Comparison of ENCODE assay signal across 8 cellular contexts in genomic region chr19:530133-531008, GRCh38. TPM values are rescaled to one million over a fixed set of nuclear protein-coding genes. Genes with fewer than 3 reads are reported as not detected.
DNase-seq lines count a peak whose midpoint lies in the region; ATAC-seq, FAIRE-seq and TF ChIP-seq lines count a peak whose summit lies in the region.

No MANE protein-coding gene starts in this region.

- DNase-seq in activated CD8-positive, alpha-beta memory T cell treated with anti-CD3 and anti-CD28 coated beads, Interleukin-2, amount 10 ng/mL, durations not matched to agents 7 days and 5 days, result no peak
- DNase-seq in activated CD8-positive, alpha-beta memory T cell treated with anti-CD3 and anti-CD28 coated beads, Interleukin-2, amount 50 U/mL, for 4 hours, result no peak
- no peak for DNase-seq in astrocyte (ENCODE audit: low read depth)
- DNase-seq in HepG2 (ENCODE audit: low spot score), result no peak
- no peak for DNase-seq in thoracic aorta (ENCODE audit: low spot score)
- no peak for DNase-seq in GM20000 (ENCODE audit: low spot score)
- no peak for DNase-seq in urothelium cell line (ENCODE audit: low spot score)

- H3K4me2 ChIP-seq in astrocyte (ENCODE audit: low read length), result peak overlapping the region; percentile 88
- peak overlapping the region; percentile 76 for H3K4me2 ChIP-seq in HepG2 (ENCODE audit: low read depth, low read length)

- H3K27ac Mint-ChIP-seq in activated CD8-positive, alpha-beta memory T cell treated with anti-CD3 and anti-CD28 coated beads, Interleukin-2, amount 10 ng/mL, durations not matched to agents 7 days and 5 days, result peak overlapping the region; percentile 83
- peak overlapping the region; percentile 66 for H3K27ac Mint-ChIP-seq in astrocyte (ENCODE audit: unreplicated experiment)

- POLR2A ChIA-PET in HepG2 (lab: Yijun Ruan, JAX), result interaction anchor here (0.8 to 3.7 kb wide), 17 partner anchors 9 to 222 kb away, joined by 3 to 33 read pairs (median 5); partner anchors contain the start of genes BSG, POLRMT and TPGS1

- H3K36me3 ChIP-seq in astrocyte (ENCODE audit: insufficient read depth, low read length), result no peaks in the 10 kb centered on the region
- H3K36me3 ChIP-seq in HepG2 (replicated peaks in 1 of 2; ENCODE audit: control insufficient read depth in 1 of 2, insufficient read depth in 2 of 2, low read length in 2 of 2), result peaks cover 2 to 4% of the 10 kb centered on the region in 2 experiments; a peak in 3 of 5 replicates
- H3K36me3 ChIP-seq in thoracic aorta, result peaks cover 1% of the 10 kb centered on the region

- in situ Hi-C loops in HepG2 (cut with HindIII; ENCODE audit: extremely low pct_ligation_motif_present, low pct_unique_long_range_greater_than_20kb), result no loop called here

- H3K27me3 Mint-ChIP-seq in activated CD8-positive, alpha-beta memory T cell treated with anti-CD3 and anti-CD28 coated beads, Interleukin-2, amount 10 ng/mL, durations not matched to agents 7 days and 5 days, result peaks cover 3% of the 10 kb centered on the region
- peaks cover 3% of the 10 kb centered on the region for H3K27me3 Mint-ChIP-seq in astrocyte (ENCODE audit: low read depth, unreplicated experiment)

- H3K9ac ChIP-seq in astrocyte (ENCODE audit: low read length) (peak overlapping the region; percentile 85), HepG2 (ENCODE audit: insufficient read depth, low read depth, low read length) (peak overlapping the region; percentile 83)

- H3K27ac ChIP-seq in astrocyte (ENCODE audit: low read depth, low read length) (no peak overlapping the region), HepG2 (ENCODE audit: extremely low read length, insufficient read depth, low read length) (peak overlapping the region; percentile 94), thoracic aorta (peak overlapping the region in 1 of 2 donors; percentile 93)

- H3K9me3 ChIP-seq in astrocyte (ENCODE audit: insufficient read depth, low read depth, low read length), result no peaks in the 10 kb centered on the region
- H3K9me3 ChIP-seq in HepG2 (ENCODE audit: low read length), result no peaks in the 10 kb centered on the region
- H3K9me3 ChIP-seq in thoracic aorta, result no peaks in the 10 kb centered on the region

- FAIRE-seq in astrocyte (lab: Jason Lieb, UNC), result no peak
- no peak for FAIRE-seq in HepG2 (lab: Jason Lieb, UNC)
- FAIRE-seq in urothelium cell line (lab: Jason Lieb, UNC), result no peak

- TF ChIP-seq RAD21 in HepG2 (CRISPR knock-in tag; IDR thresholded peaks at IDR 0.05), result no peak; the same call in 1 of the 2 replicates

- H4K20me1 ChIP-seq in astrocyte (ENCODE audit: insufficient read depth, low read length), result peaks cover 35% of the 10 kb centered on the region
- H4K20me1 ChIP-seq in HepG2 (ENCODE audit: insufficient read depth, low read length), result peaks cover 20% of the 10 kb centered on the region; the same call in 1 of the 2 replicates

- H3K27me3 ChIP-seq in astrocyte (ENCODE audit: insufficient read depth, low read length) (no peaks in the 10 kb centered on the region), HepG2 (ENCODE audit: control insufficient read depth in 1 of 2, insufficient read depth in 2 of 2, low read length in 2 of 2) (no peaks in the 10 kb centered on the region), thoracic aorta (replicated peaks; ENCODE audit: insufficient read depth) (no peaks in the 10 kb centered on the region)

- CTCF ChIA-PET in activated CD8-positive, alpha-beta memory T cell treated with anti-CD3 and anti-CD28 coated beads, Interleukin-2, amount 10 ng/mL, durations not matched to agents 7 days and 5 days (lab: Charles Lee), result interaction anchor here (1.4 to 8.5 kb wide), 7 partner anchors 11 to 240 kb away, joined by 3 to 94 read pairs (median 14); partner anchors contain the start of genes GZMM and TPGS1
- CTCF ChIA-PET in HepG2 (lab: Yijun Ruan, JAX; ENCODE audit: low intra/inter-chr PET ratio, low total read pairs), result interaction anchor here (0.6 kb wide), 1 partner anchor 50 kb away, joined by 3 read pairs; no protein-coding TSS in a partner anchor

- no peak for TF ChIP-seq CTCF in astrocyte (IDR thresholded peaks at IDR 0.05; ENCODE audit: insufficient read depth, low read depth, low read length)
- no peak for TF ChIP-seq CTCF in HepG2 (CRISPR knock-in tag; IDR thresholded peaks at IDR 0.05)
- TF ChIP-seq CTCF in thoracic aorta (IDR thresholded peaks at IDR 0.05), result no peak
- no peak for TF ChIP-seq CTCF in GM20000 (IDR thresholded peaks at IDR 0.05; ENCODE audit: extremely low read depth, missing control alignments)

- no peaks in the 10 kb centered on the region for H3K36me3 Mint-ChIP-seq in activated CD8-positive, alpha-beta memory T cell treated with anti-CD3 and anti-CD28 coated beads, Interleukin-2, amount 10 ng/mL, durations not matched to agents 7 days and 5 days
- peaks cover 3% of the 10 kb centered on the region for H3K36me3 Mint-ChIP-seq in astrocyte (ENCODE audit: low read depth, unreplicated experiment)

- intact Hi-C loops in HepG2 (cut with micrococcal nuclease; ENCODE audit: unreplicated experiment), result no loop called here

- peak overlapping the region; percentile 76 for H3K4me3 ChIP-seq in astrocyte (ENCODE audit: insufficient read depth, low read depth, low read length)
- peak overlapping the region; percentile 63 to 95 (median 87) for H3K4me3 ChIP-seq in HepG2 (replicated peaks in 1 of 3; ENCODE audit: insufficient read depth in 1 of 3, low read depth in 2 of 3, low read length in 3 of 3)
- peak overlapping the region; percentile 99 for H3K4me3 ChIP-seq in thoracic aorta

- H3K4me1 ChIP-seq in astrocyte (ENCODE audit: insufficient read depth, low read length), result peaks cover 26% of the 10 kb centered on the region
- H3K4me1 ChIP-seq in HepG2 (ENCODE audit: insufficient read depth, low read length), result peaks cover 60% of the 10 kb centered on the region
- H3K4me1 ChIP-seq in thoracic aorta (ENCODE audit: control insufficient read depth in 1 of 2, low read depth in 2 of 2), result peaks cover 13 to 30% of the 10 kb centered on the region in 2 donors

- no peaks in the 10 kb centered on the region for H3K9me3 Mint-ChIP-seq in activated CD8-positive, alpha-beta memory T cell treated with anti-CD3 and anti-CD28 coated beads, Interleukin-2, amount 10 ng/mL, durations not matched to agents 7 days and 5 days (ENCODE audit: low read depth)
- no peaks in the 10 kb centered on the region for H3K9me3 Mint-ChIP-seq in astrocyte (ENCODE audit: unreplicated experiment)

- peaks cover 18% of the 10 kb centered on the region for H3K4me1 Mint-ChIP-seq in activated CD8-positive, alpha-beta memory T cell treated with anti-CD3 and anti-CD28 coated beads, Interleukin-2, amount 10 ng/mL, durations not matched to agents 7 days and 5 days
- H3K4me1 Mint-ChIP-seq in astrocyte (ENCODE audit: low read depth, unreplicated experiment), result peaks cover 11% of the 10 kb centered on the region

- H2AFZ ChIP-seq in astrocyte (ENCODE audit: low read depth, low read length), result peak overlapping the region; percentile 93
- no peak overlapping the region for H2AFZ ChIP-seq in HepG2 (ENCODE audit: low read length)

- no peak for TF ChIP-seq EP300 in HepG2 (IDR thresholded peaks at IDR 0.05; ENCODE audit: low read depth in 2 of 2, low read length in 2 of 2)
- no peak for TF ChIP-seq EP300 in HepG2 (CRISPR knock-in tag; IDR thresholded peaks at IDR 0.05; ENCODE audit: borderline replicate concordance)

- BruUV-seq in HepG2 (replicated peaks; lab: Mats Ljungman, UMichigan), result TSS peak; percentile 91

- peak; percentile 75 to 78; a peak in 2 of 4 replicates for TF ChIP-seq POLR2A in HepG2 (IDR thresholded peaks at IDR 0.05; ENCODE audit: insufficient read depth in 1 of 2, low read depth in 2 of 2, low read length in 2 of 2)

- H3K79me2 ChIP-seq in astrocyte (ENCODE audit: insufficient read depth, low read length) (peaks cover 37% of the 10 kb centered on the region), HepG2 (ENCODE audit: insufficient read depth, low read length) (peaks cover 33% of the 10 kb centered on the region)

- WGBS in HepG2 (ENCODE audit: low lambda C conversion rate), result 62% methylated on average over 35 of the region's 38 CpGs

- ATAC-seq in activated CD8-positive, alpha-beta memory T cell treated with anti-CD3 and anti-CD28 coated beads, Interleukin-2, amount 10 ng/mL, durations not matched to agents 7 days and 5 days, result no peak
- ATAC-seq in HepG2 (no peak), thoracic aorta (ENCODE audit: insufficient number of reproducible peaks, low FRiP score, low read depth) (no peak), HG03342 (IDR thresholded peaks at IDR 0.05; ENCODE audit: unreplicated experiment) (no peak)

- H3K4me3 Mint-ChIP-seq in activated CD8-positive, alpha-beta memory T cell treated with anti-CD3 and anti-CD28 coated beads, Interleukin-2, amount 10 ng/mL, durations not matched to agents 7 days and 5 days, result peak overlapping the region; percentile 77
- H3K4me3 Mint-ChIP-seq in astrocyte (ENCODE audit: unreplicated experiment), result peak overlapping the region; percentile 85

RNA-seq across cellular contexts. Expression of gene CDC34, which starts 1.2 kb away (rescaled TPM):
- 10 to 100 TPM; 58.3 to 58.9 TPM for total RNA-seq in activated CD8-positive, alpha-beta memory T cell treated with anti-CD3 and anti-CD28 coated beads, Interleukin-2, amount 10 ng/mL, durations not matched to agents 7 days and 5 days
- total RNA-seq in astrocyte, result 190 and 192 TPM in 2 replicates
- total RNA-seq in HepG2 (2016; rRNA removed; fragmentation: Illumina TruSeq; extraction: Trizol), result 119 and 138 TPM in 2 replicates
- total RNA-seq in HepG2 (2016; cell fraction: cytosol; rRNA removed; fragmentation: Illumina TruSeq; extraction: Trizol; ENCODE audit: low read depth), result 181 and 194 TPM in 2 replicates
- 104 and 144 TPM in 2 replicates for total RNA-seq in HepG2 (2016; cell fraction: insoluble cytoplasmic fraction; rRNA removed; fragmentation: Illumina TruSeq; extraction: Trizol)
- 198 and 240 TPM in 2 replicates for total RNA-seq in HepG2 (2016; cell fraction: membrane; rRNA removed; fragmentation: Illumina TruSeq; extraction: Trizol)
- 59.6 and 65.5 TPM in 2 replicates for total RNA-seq in HepG2 (2016; cell fraction: nucleus; rRNA removed; fragmentation: Illumina TruSeq; extraction: Trizol)
- polyA plus RNA-seq in HepG2 (2011; rRNA removed), result 140 and 150 TPM in 2 replicates
- 102 and 147 TPM in 2 replicates for polyA plus RNA-seq in HepG2 (2011; cell fraction: cytosol; rRNA removed)
- 121 and 122 TPM in 2 replicates for polyA plus RNA-seq in HepG2 (2011; cell fraction: nucleus; rRNA removed)
- 90.8 and 101 TPM in 2 replicates for polyA plus RNA-seq in HepG2 (2012)
- 157 and 191 TPM in 2 replicates for polyA plus RNA-seq in HepG2 (2016; cell fraction: cytosol; fragmentation: Illumina TruSeq; extraction: Trizol; ENCODE audit: low read depth)
- 118 and 140 TPM in 2 replicates for polyA plus RNA-seq in HepG2 (2016; cell fraction: insoluble cytoplasmic fraction; fragmentation: Illumina TruSeq; extraction: Trizol; ENCODE audit: low read depth)
- polyA plus RNA-seq in HepG2 (2016; cell fraction: membrane; fragmentation: Illumina TruSeq; extraction: Trizol; ENCODE audit: low read depth), result 153 and 184 TPM in 2 replicates
- polyA plus RNA-seq in HepG2 (2016; cell fraction: nucleus; fragmentation: Illumina TruSeq; extraction: Trizol; ENCODE audit: insufficient read depth, low read depth), result 130 and 138 TPM in 2 replicates
- 60.5 and 88.3 TPM in 2 replicates for polyA minus RNA-seq in HepG2 (2011; rRNA and poly(A)+ RNA removed; ENCODE audit: low replicate concordance)
- polyA minus RNA-seq in HepG2 (2011; cell fraction: cytosol; rRNA and poly(A)+ RNA removed), result 42.1 and 46.2 TPM in 2 replicates
- polyA minus RNA-seq in HepG2 (2011; cell fraction: nucleus; rRNA and poly(A)+ RNA removed), result 19.1 and 22.1 TPM in 2 replicates
- total RNA-seq in thoracic aorta, result 10 to 100 TPM; 40.2 to 86.2 TPM

RNA-seq across cellular contexts. Expression of gene GZMM, which starts 13.5 kb away (rescaled TPM):
- total RNA-seq in activated CD8-positive, alpha-beta memory T cell treated with anti-CD3 and anti-CD28 coated beads, Interleukin-2, amount 10 ng/mL, durations not matched to agents 7 days and 5 days, result 10 to 100 TPM; 46.9 to 76.3 TPM
- 0.70 and 0.75 TPM in 2 replicates for total RNA-seq in astrocyte
- total RNA-seq in HepG2 (2016; rRNA removed; fragmentation: Illumina TruSeq; extraction: Trizol), result not detected in 2 replicates
- not detected in 2 replicates for total RNA-seq in HepG2 (2016; cell fraction: cytosol; rRNA removed; fragmentation: Illumina TruSeq; extraction: Trizol; ENCODE audit: low read depth)
- not detected in 2 replicates for total RNA-seq in HepG2 (2016; cell fraction: insoluble cytoplasmic fraction; rRNA removed; fragmentation: Illumina TruSeq; extraction: Trizol)
- total RNA-seq in HepG2 (2016; cell fraction: membrane; rRNA removed; fragmentation: Illumina TruSeq; extraction: Trizol), result not detected in 2 replicates
- total RNA-seq in HepG2 (2016; cell fraction: nucleus; rRNA removed; fragmentation: Illumina TruSeq; extraction: Trizol), result not detected in 2 replicates
- polyA plus RNA-seq in HepG2 (2011; rRNA removed), result 0.07 TPM in 1 of 2 replicates, not detected in the other
- 0.13 TPM in 1 of 2 replicates, not detected in the other for polyA plus RNA-seq in HepG2 (2011; cell fraction: cytosol; rRNA removed)
- 0.50 and 0.71 TPM in 2 replicates for polyA plus RNA-seq in HepG2 (2011; cell fraction: nucleus; rRNA removed)
- polyA plus RNA-seq in HepG2 (2012), result 0.16 TPM in 1 of 2 replicates, not detected in the other
- not detected in 2 replicates for polyA plus RNA-seq in HepG2 (2016; cell fraction: cytosol; fragmentation: Illumina TruSeq; extraction: Trizol; ENCODE audit: low read depth)
- not detected in 2 replicates for polyA plus RNA-seq in HepG2 (2016; cell fraction: insoluble cytoplasmic fraction; fragmentation: Illumina TruSeq; extraction: Trizol; ENCODE audit: low read depth)
- not detected in 2 replicates for polyA plus RNA-seq in HepG2 (2016; cell fraction: membrane; fragmentation: Illumina TruSeq; extraction: Trizol; ENCODE audit: low read depth)
- polyA plus RNA-seq in HepG2 (2016; cell fraction: nucleus; fragmentation: Illumina TruSeq; extraction: Trizol; ENCODE audit: insufficient read depth, low read depth), result not detected in 2 replicates
- not detected in 2 replicates for polyA minus RNA-seq in HepG2 (2011; rRNA and poly(A)+ RNA removed; ENCODE audit: low replicate concordance)
- polyA minus RNA-seq in HepG2 (2011; cell fraction: cytosol; rRNA and poly(A)+ RNA removed), result not detected in 2 replicates
- polyA minus RNA-seq in HepG2 (2011; cell fraction: nucleus; rRNA and poly(A)+ RNA removed), result not detected in 2 replicates
- total RNA-seq in thoracic aorta, result under 1 TPM in 1 of 2 donors, not detected in 1; 0.54 TPM

RNA-seq across cellular contexts. Expression of gene TPGS1, which starts 23.1 kb away (rescaled TPM):
- total RNA-seq in activated CD8-positive, alpha-beta memory T cell treated with anti-CD3 and anti-CD28 coated beads, Interleukin-2, amount 10 ng/mL, durations not matched to agents 7 days and 5 days, result 10 to 100 TPM; 19.4 to 21.6 TPM
- total RNA-seq in astrocyte (17.9 and 20.4 TPM in 2 replicates), HepG2 (2016; rRNA removed; fragmentation: Illumina TruSeq; extraction: Trizol) (4.2 and 6.2 TPM in 2 replicates), thoracic aorta (10 to 100 TPM; 34.1 to 94.1 TPM)
- total RNA-seq in HepG2 (2016; cell fraction: cytosol; rRNA removed; fragmentation: Illumina TruSeq; extraction: Trizol; ENCODE audit: low read depth), result 4.1 and 5.0 TPM in 2 replicates
- total RNA-seq in HepG2 (2016; cell fraction: insoluble cytoplasmic fraction; rRNA removed; fragmentation: Illumina TruSeq; extraction: Trizol), result 3.9 and 5.0 TPM in 2 replicates
- total RNA-seq in HepG2 (2016; cell fraction: membrane; rRNA removed; fragmentation: Illumina TruSeq; extraction: Trizol), result 4.2 and 4.9 TPM in 2 replicates
- 2.4 and 3.4 TPM in 2 replicates for total RNA-seq in HepG2 (2016; cell fraction: nucleus; rRNA removed; fragmentation: Illumina TruSeq; extraction: Trizol)
- polyA plus RNA-seq in HepG2 (2011; rRNA removed), result 1.1 and 2.0 TPM in 2 replicates
- polyA plus RNA-seq in HepG2 (2011; cell fraction: cytosol; rRNA removed), result 1.7 and 4.3 TPM in 2 replicates
- polyA plus RNA-seq in HepG2 (2011; cell fraction: nucleus; rRNA removed), result 3.3 and 3.7 TPM in 2 replicates
- 1.0 and 2.2 TPM in 2 replicates for polyA plus RNA-seq in HepG2 (2012)
- 2.0 and 2.2 TPM in 2 replicates for polyA plus RNA-seq in HepG2 (2016; cell fraction: cytosol; fragmentation: Illumina TruSeq; extraction: Trizol; ENCODE audit: low read depth)
- 3.3 and 4.8 TPM in 2 replicates for polyA plus RNA-seq in HepG2 (2016; cell fraction: insoluble cytoplasmic fraction; fragmentation: Illumina TruSeq; extraction: Trizol; ENCODE audit: low read depth)
- polyA plus RNA-seq in HepG2 (2016; cell fraction: membrane; fragmentation: Illumina TruSeq; extraction: Trizol; ENCODE audit: low read depth), result 2.0 and 2.2 TPM in 2 replicates
- polyA plus RNA-seq in HepG2 (2016; cell fraction: nucleus; fragmentation: Illumina TruSeq; extraction: Trizol; ENCODE audit: insufficient read depth, low read depth), result 3.1 and 4.1 TPM in 2 replicates
- 2.3 and 2.8 TPM in 2 replicates for polyA minus RNA-seq in HepG2 (2011; rRNA and poly(A)+ RNA removed; ENCODE audit: low replicate concordance)
- 1.4 and 1.8 TPM in 2 replicates for polyA minus RNA-seq in HepG2 (2011; cell fraction: cytosol; rRNA and poly(A)+ RNA removed)
- polyA minus RNA-seq in HepG2 (2011; cell fraction: nucleus; rRNA and poly(A)+ RNA removed), result 2.1 and 2.3 TPM in 2 replicates

RNA-seq across cellular contexts. Expression of gene MADCAM1, which starts 34.1 kb away (rescaled TPM):
- total RNA-seq in activated CD8-positive, alpha-beta memory T cell treated with anti-CD3 and anti-CD28 coated beads, Interleukin-2, amount 10 ng/mL, durations not matched to agents 7 days and 5 days, result under 1 TPM; 0.16 to 0.44 TPM
- total RNA-seq in astrocyte (0.57 and 0.60 TPM in 2 replicates), HepG2 (2016; rRNA removed; fragmentation: Illumina TruSeq; extraction: Trizol) (0.21 and 0.33 TPM in 2 replicates), thoracic aorta (under 1 TPM in 1 of 2 donors, not detected in 1; 0.92 TPM)
- total RNA-seq in HepG2 (2016; cell fraction: cytosol; rRNA removed; fragmentation: Illumina TruSeq; extraction: Trizol; ENCODE audit: low read depth), result 0.30 and 0.44 TPM in 2 replicates
- 0.30 TPM in 1 of 2 replicates, not detected in the other for total RNA-seq in HepG2 (2016; cell fraction: insoluble cytoplasmic fraction; rRNA removed; fragmentation: Illumina TruSeq; extraction: Trizol)
- total RNA-seq in HepG2 (2016; cell fraction: membrane; rRNA removed; fragmentation: Illumina TruSeq; extraction: Trizol), result 0.37 and 0.45 TPM in 2 replicates
- total RNA-seq in HepG2 (2016; cell fraction: nucleus; rRNA removed; fragmentation: Illumina TruSeq; extraction: Trizol), result 0.22 TPM in 1 of 2 replicates, not detected in the other
- polyA plus RNA-seq in HepG2 (2011; rRNA removed), result 0.29 and 0.39 TPM in 2 replicates
- 0.42 and 0.60 TPM in 2 replicates for polyA plus RNA-seq in HepG2 (2011; cell fraction: cytosol; rRNA removed)
- polyA plus RNA-seq in HepG2 (2011; cell fraction: nucleus; rRNA removed), result 1.9 and 2.3 TPM in 2 replicates
- polyA plus RNA-seq in HepG2 (2012), result 1.7 and 2.3 TPM in 2 replicates
- 0.62 and 0.89 TPM in 2 replicates for polyA plus RNA-seq in HepG2 (2016; cell fraction: cytosol; fragmentation: Illumina TruSeq; extraction: Trizol; ENCODE audit: low read depth)
- 0.33 and 0.51 TPM in 2 replicates for polyA plus RNA-seq in HepG2 (2016; cell fraction: insoluble cytoplasmic fraction; fragmentation: Illumina TruSeq; extraction: Trizol; ENCODE audit: low read depth)
- 0.74 and 0.99 TPM in 2 replicates for polyA plus RNA-seq in HepG2 (2016; cell fraction: membrane; fragmentation: Illumina TruSeq; extraction: Trizol; ENCODE audit: low read depth)
- 0.89 and 1.4 TPM in 2 replicates for polyA plus RNA-seq in HepG2 (2016; cell fraction: nucleus; fragmentation: Illumina TruSeq; extraction: Trizol; ENCODE audit: insufficient read depth, low read depth)
- polyA minus RNA-seq in HepG2 (2011; rRNA and poly(A)+ RNA removed; ENCODE audit: low replicate concordance), result 1.1 TPM in 1 of 2 replicates, not detected in the other
- 0.62 and 0.89 TPM in 2 replicates for polyA minus RNA-seq in HepG2 (2011; cell fraction: cytosol; rRNA and poly(A)+ RNA removed)
- polyA minus RNA-seq in HepG2 (2011; cell fraction: nucleus; rRNA and poly(A)+ RNA removed), result 0.26 and 0.75 TPM in 2 replicates

RNA-seq across cellular contexts. Expression of gene BSG, which starts 42.0 kb away (rescaled TPM):
- total RNA-seq in activated CD8-positive, alpha-beta memory T cell treated with anti-CD3 and anti-CD28 coated beads, Interleukin-2, amount 10 ng/mL, durations not matched to agents 7 days and 5 days, result 100 to 1,000 TPM; 206 to 225 TPM
- total RNA-seq in astrocyte, result 807 and 871 TPM in 2 replicates
- total RNA-seq in HepG2 (2016; rRNA removed; fragmentation: Illumina TruSeq; extraction: Trizol), result 136 and 309 TPM in 2 replicates
- total RNA-seq in HepG2 (2016; cell fraction: cytosol; rRNA removed; fragmentation: Illumina TruSeq; extraction: Trizol; ENCODE audit: low read depth), result 81.8 and 84.4 TPM in 2 replicates
- total RNA-seq in HepG2 (2016; cell fraction: insoluble cytoplasmic fraction; rRNA removed; fragmentation: Illumina TruSeq; extraction: Trizol), result 114 and 317 TPM in 2 replicates
- 96.0 and 109 TPM in 2 replicates for total RNA-seq in HepG2 (2016; cell fraction: membrane; rRNA removed; fragmentation: Illumina TruSeq; extraction: Trizol)
- 271 and 340 TPM in 2 replicates for total RNA-seq in HepG2 (2016; cell fraction: nucleus; rRNA removed; fragmentation: Illumina TruSeq; extraction: Trizol)
- polyA plus RNA-seq in HepG2 (2011; rRNA removed), result 754 and 1,057 TPM in 2 replicates
- polyA plus RNA-seq in HepG2 (2011; cell fraction: cytosol; rRNA removed), result 595 and 749 TPM in 2 replicates
- polyA plus RNA-seq in HepG2 (2011; cell fraction: nucleus; rRNA removed), result 561 and 615 TPM in 2 replicates
- 926 and 933 TPM in 2 replicates for polyA plus RNA-seq in HepG2 (2012)
- polyA plus RNA-seq in HepG2 (2016; cell fraction: cytosol; fragmentation: Illumina TruSeq; extraction: Trizol; ENCODE audit: low read depth), result 148 and 149 TPM in 2 replicates
- 179 and 219 TPM in 2 replicates for polyA plus RNA-seq in HepG2 (2016; cell fraction: insoluble cytoplasmic fraction; fragmentation: Illumina TruSeq; extraction: Trizol; ENCODE audit: low read depth)
- 152 and 167 TPM in 2 replicates for polyA plus RNA-seq in HepG2 (2016; cell fraction: membrane; fragmentation: Illumina TruSeq; extraction: Trizol; ENCODE audit: low read depth)
- polyA plus RNA-seq in HepG2 (2016; cell fraction: nucleus; fragmentation: Illumina TruSeq; extraction: Trizol; ENCODE audit: insufficient read depth, low read depth), result 760 and 837 TPM in 2 replicates
- polyA minus RNA-seq in HepG2 (2011; rRNA and poly(A)+ RNA removed; ENCODE audit: low replicate concordance), result 426 and 707 TPM in 2 replicates
- 369 and 454 TPM in 2 replicates for polyA minus RNA-seq in HepG2 (2011; cell fraction: cytosol; rRNA and poly(A)+ RNA removed)
- polyA minus RNA-seq in HepG2 (2011; cell fraction: nucleus; rRNA and poly(A)+ RNA removed), result 97.1 and 115 TPM in 2 replicates
- 100 to 1,000 TPM; 344 to 575 TPM for total RNA-seq in thoracic aorta

Comparison
In these comparisons a context has a peak if more than half of its experiments do, and no peak if none do; other contexts are left out.
1. RNA of gene GZMM, which starts 13.5 kb away (total RNA-seq): 46.9 to 76.3 TPM in activated CD8-positive, alpha-beta memory T cell treated with anti-CD3 and anti-CD28 coated beads, Interleukin-2, amount 10 ng/mL, durations not matched to agents 7 days and 5 days; 0.70 to 0.75 TPM in astrocyte, 0.54 TPM in thoracic aorta and not detected in HepG2; every median in the first group is over 10 times any median in the second.
2. Peak in every context shown above with its lines, with median percentiles within 50 percentile points of each other: H3K4me3 ChIP-seq.